Comparison of ENCODE assay signal across 8 cellular contexts in the genomic region with DNA sequence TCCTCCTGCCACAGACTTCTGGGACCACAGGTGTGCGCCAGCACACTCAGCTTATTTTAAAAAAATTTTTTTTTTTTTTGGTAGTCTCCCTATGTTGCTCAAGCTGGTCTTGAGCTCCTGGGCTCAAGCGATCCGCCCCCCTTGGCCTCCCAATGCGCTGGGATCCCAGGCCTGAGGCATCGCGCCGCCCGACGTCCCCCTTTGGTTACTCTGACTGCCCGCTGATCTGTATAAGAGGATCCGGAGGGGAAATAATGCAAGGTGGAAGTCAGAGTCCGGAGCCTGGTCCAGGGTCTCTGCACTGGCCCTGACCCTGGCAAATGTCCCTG. TPM values are rescaled to one million over a fixed set of nuclear protein-coding genes. Genes with fewer than 3 reads are reported as not detected.
DNase-seq lines count a peak whose midpoint lies in the region; ATAC-seq, FAIRE-seq and TF ChIP-seq lines count a peak whose summit lies in the region.

No MANE protein-coding gene starts in this region.

- no peak for FAIRE-seq in bronchial epithelial cell (lab: Jason Lieb, UNC)

- DNase-seq in BE2C (no peak), bronchial epithelial cell (ENCODE audit: low read depth) (no peak), NCI-H1436 treated with DMSO at 0.1 percent for 48 hours (lab: John Stamatoyannopoulos, UW) (no peak), SW 1271 (lab: John Stamatoyannopoulos, UW) (no peak), H4 (ENCODE audit: low spot score) (no peak)
- no peak for DNase-seq in activated CD8-positive, alpha-beta memory T cell treated with anti-CD3 and anti-CD28 coated beads, Interleukin-2, amount 50 U/mL, for 4 hours

- peaks cover 8% of the 10 kb centered on the region for H3K36me3 ChIP-seq in BE2C
- peaks cover 6% of the 10 kb centered on the region for H3K36me3 ChIP-seq in bronchial epithelial cell (ENCODE audit: control insufficient read depth, insufficient read depth, low read length)
- peaks cover 4% of the 10 kb centered on the region for H3K36me3 ChIP-seq in mucosa of stomach (ENCODE audit: control insufficient read depth, insufficient read depth, low read length)

- H3K4me3 ChIP-seq in BE2C (ENCODE audit: low read depth, low read length) (peak overlapping the region; percentile 98), bronchial epithelial cell (ENCODE audit: low read depth, low read length) (peak overlapping the region; percentile 94), mucosa of stomach (ENCODE audit: low read length) (peak overlapping the region; percentile 84)

- H3K27me3 ChIP-seq in BE2C (no peaks in the 10 kb centered on the region), bronchial epithelial cell (ENCODE audit: control insufficient read depth, insufficient read depth, low read length) (no peaks in the 10 kb centered on the region), mucosa of stomach (ENCODE audit: control insufficient read depth, insufficient read depth, low read length) (no peaks in the 10 kb centered on the region)

- H3K4me1 ChIP-seq in BE2C (no peaks in the 10 kb centered on the region), mucosa of stomach (ENCODE audit: control insufficient read depth, insufficient read depth, low read length) (peaks cover 19% of the 10 kb centered on the region)

- no peak for TF ChIP-seq CTCF in BE2C (IDR thresholded peaks at IDR 0.05; ENCODE audit: low read depth, low read length)
- TF ChIP-seq CTCF in bronchial epithelial cell (IDR thresholded peaks at IDR 0.05; ENCODE audit: insufficient read depth, low read length, severe bottlenecking) = no peak

- peak; percentile 3 for ATAC-seq in HG03108 (IDR thresholded peaks at IDR 0.05; ENCODE audit: unreplicated experiment)

- peak overlapping the region; percentile 88 for H3K9ac ChIP-seq in mucosa of stomach (ENCODE audit: low read length)

- H3K9me3 ChIP-seq in BE2C (no peaks in the 10 kb centered on the region), mucosa of stomach (ENCODE audit: control insufficient read depth, low read length) (no peaks in the 10 kb centered on the region)

RNA-seq across cellular contexts. Expression of a gene that starts 0.5 kb away (rescaled TPM):
- 2.2 TPM for polyA plus RNA-seq in BE2C (2012; ENCODE audit: insufficient read depth, insufficient read length, low read depth)
- 21.9 and 27.9 TPM in 2 replicates for total RNA-seq in bronchial epithelial cell
- total RNA-seq in H4 (2014; rRNA removed; shearing (Covaris generic)) = 6.1 and 7.8 TPM in 2 replicates

RNA-seq across cellular contexts. Expression of a gene that starts 9.1 kb away (rescaled TPM):
- 1.2 TPM for polyA plus RNA-seq in BE2C (2012; ENCODE audit: insufficient read depth, insufficient read length, low read depth)
- 1.3 and 1.6 TPM in 2 replicates for total RNA-seq in bronchial epithelial cell
- 1.2 and 1.3 TPM in 2 replicates for total RNA-seq in H4 (2014; rRNA removed; shearing (Covaris generic))

RNA-seq across cellular contexts. Expression of a gene that starts 40.3 kb away (rescaled TPM):
- 2.7 TPM for polyA plus RNA-seq in BE2C (2012; ENCODE audit: insufficient read depth, insufficient read length, low read depth)
- 126 and 131 TPM in 2 replicates for total RNA-seq in bronchial epithelial cell
- total RNA-seq in H4 (2014; rRNA removed; shearing (Covaris generic)) = 29.7 and 30.4 TPM in 2 replicates

RNA-seq across cellular contexts. Expression of a gene that starts 48.6 kb away (rescaled TPM):
- polyA plus RNA-seq in BE2C (2012; ENCODE audit: insufficient read depth, insufficient read length, low read depth) = 7.3 TPM
- 43.1 and 46.1 TPM in 2 replicates for total RNA-seq in bronchial epithelial cell
- total RNA-seq in H4 (2014; rRNA removed; shearing (Covaris generic)) = 9.6 and 11.9 TPM in 2 replicates
